ENCODE assay signal across 16 cellular contexts in genomic region chr4:1738410-1738809, GRCh38. TPM values are rescaled to one million over a fixed set of nuclear protein-coding genes. Genes with fewer than 3 reads are reported as not detected.
A peak's percentile ranks its signal among the peaks of the same experiment; 100 is the strongest.
DNase-seq lines count a peak whose midpoint lies in the region; ATAC-seq, FAIRE-seq and TF ChIP-seq lines count a peak whose summit lies in the region.
"Had no signal": no experiment of that assay in that cellular context is flagged by ENCODE, and none has a peak within 500 bp of the region (broad histone marks: within the 10 kb centered on the region; RNA-seq: fewer than 3 reads in every experiment).

No MANE protein-coding gene starts in this region.

- no peaks in the 10 kb centered on the region for H3K9me1 ChIP-seq in K562 (ENCODE audit: control insufficient read depth, insufficient read depth, low read length)

- no peak overlapping the region for H2AFZ ChIP-seq in K562 (ENCODE audit: low read depth, low read length)
- H2AFZ ChIP-seq: GM23248 had no signal

- peaks cover 0 to 88% (median 32%) of the 10 kb centered on the region in 11 experiments; a peak in 14 of 22 replicates for H4K20me1 ChIP-seq in BLaER1 treated with 17β-estradiol and CSF1 and Interleukin-3, amounts not matched to agents 10 nM and 100 nM
- no peaks in the 10 kb centered on the region for H4K20me1 ChIP-seq in K562 (replicated peaks; ENCODE audit: control insufficient read depth, insufficient read depth, low read length)

- H3K27ac ChIP-seq in BLaER1 treated with 17β-estradiol and CSF1 and Interleukin-3, amounts not matched to agents 10 nM and 100 nM, result no peak overlapping the region
- H3K27ac ChIP-seq in K562 (ENCODE audit: extremely low read depth, low read depth, low read length), result no peak overlapping the region
- H3K27ac ChIP-seq: GM23248, KMS-11 had no signal

- in situ Hi-C loops in K562 (cut with MboI), result no loop called here

- intact Hi-C loops in K562 (cut with micrococcal nuclease), result no loop called here

- no peak overlapping the region for H3K4me2 ChIP-seq in BLaER1 treated with 17β-estradiol and CSF1 and Interleukin-3, amounts not matched to agents 10 nM and 100 nM
- no peak overlapping the region for H3K4me2 ChIP-seq in K562 (ENCODE audit: insufficient read depth, low read length)
- H3K4me2 ChIP-seq: KMS-11 had no signal

- CTCF ChIA-PET in K562 (lab: Yijun Ruan, JAX; ENCODE audit: low intra/inter-chr PET ratio), result no interaction called here

- DNase-seq in GM12891 (ENCODE audit: insufficient read length, low spot score), result no peak
- DNase-seq in K562 (ENCODE audit: extremely low read depth in 1 of 4, low spot score in 3 of 4), result no peak
- no peak for DNase-seq in NCI-H69 (lab: John Stamatoyannopoulos, UW)
- no peak for DNase-seq in stimulated activated naive CD4-positive, alpha-beta T cell treated with Interleukin-2 at 50 U/mL for 16 hours (lab: John Stamatoyannopoulos, UW)
- DNase-seq: CD4-positive, alpha-beta memory T cell; DND-41; GM23248; NCI-H1436 treated with DMSO at 0.1 percent for 48 hours; NCI-H2029 treated with DMSO at 0.1 percent for 48 hours; NCI-H510A treated with DMSO at 0.1 percent for 48 hours; SW 1271 had no signal

- H3K9ac ChIP-seq in BLaER1 treated with 17β-estradiol and CSF1 and Interleukin-3, amounts not matched to agents 10 nM and 100 nM, result no peak overlapping the region
- H3K9ac ChIP-seq in K562 (ENCODE audit: insufficient read depth in 1 of 2, low read depth in 2 of 2, low read length in 2 of 2), result no peak overlapping the region
- H3K9ac ChIP-seq: GM23248, KMS-11 had no signal

- ATAC-seq in K562 (no peak), HG02840 (IDR thresholded peaks at IDR 0.05; ENCODE audit: low FRiP score, unreplicated experiment) (no peak)

- TF ChIP-seq RAD21 in K562 (CRISPR knock-in tag; conservative IDR thresholded peaks at IDR 0.05 in 1 of 2, IDR thresholded peaks at IDR 0.05 in 1 of 2), result no peak

- peak; percentile 9 for FAIRE-seq in GM12891 (lab: Jason Lieb, UNC)
- FAIRE-seq in K562 (lab: Jason Lieb, UNC), result no peak
- FAIRE-seq: D721Med, G401.6 had no signal

- BruUV-seq in K562 (replicated peaks; lab: Mats Ljungman, UMichigan), result no TSS peak

- H3K79me2 ChIP-seq in K562 (ENCODE audit: control insufficient read depth, insufficient read depth, low read length), result no peaks in the 10 kb centered on the region

- H3K4me1 ChIP-seq in BLaER1 treated with 17β-estradiol and CSF1 and Interleukin-3, amounts not matched to agents 10 nM and 100 nM, result peaks cover 18 to 33% (median 30%) of the 10 kb centered on the region in 10 experiments
- H3K4me1 ChIP-seq in K562 (replicated peaks in 1 of 2; ENCODE audit: control insufficient read depth in 2 of 2, insufficient read depth in 2 of 2, low read length in 2 of 2), result peaks cover 0 to 12% of the 10 kb centered on the region in 2 experiments; a peak in 1 of 5 replicates

- POLR2A ChIA-PET in K562 (lab: Yijun Ruan, JAX), result no interaction called here

- peak overlapping the region in 6 of 10 experiments; percentile 4 to 36 (median 25); a peak in 5 of 20 replicates for H3K4me3 ChIP-seq in BLaER1 treated with 17β-estradiol and CSF1 and Interleukin-3, amounts not matched to agents 10 nM and 100 nM
- H3K4me3 ChIP-seq in K562, result no peak overlapping the region
- H3K4me3 ChIP-seq: GM23248 had no signal

- TF ChIP-seq POLR2A in GM12891 (IDR thresholded peaks at IDR 0.05; ENCODE audit: low read depth, low read length), result no peak
- no peak for TF ChIP-seq POLR2A in K562 (conservative IDR thresholded peaks at IDR 0.05)

- TF ChIP-seq CTCF in K562 (IDR thresholded peaks at IDR 0.05 in 2 of 3, conservative IDR thresholded peaks at IDR 0.05 in 1 of 3; ENCODE audit: insufficient read depth in 2 of 3, low read depth in 1 of 3, low read length in 3 of 3), result no peak

- H3K9me3 ChIP-seq in BLaER1 treated with 17β-estradiol and CSF1 and Interleukin-3, amounts not matched to agents 10 nM and 100 nM (replicated peaks in 1 of 11), result peaks cover 29 to 48% (median 38%) of the 10 kb centered on the region in 11 experiments
- peaks cover 8% of the 10 kb centered on the region for H3K9me3 ChIP-seq in K562 (replicated peaks; ENCODE audit: control insufficient read depth, insufficient read depth, low read depth, low read length)

- no peak for TF ChIP-seq EP300 in K562 (IDR thresholded peaks at IDR 0.05; ENCODE audit: low read length)

- peaks cover 61 to 100% (median 96%) of the 10 kb centered on the region in 11 experiments for H3K36me3 ChIP-seq in BLaER1 treated with 17β-estradiol and CSF1 and Interleukin-3, amounts not matched to agents 10 nM and 100 nM
- H3K36me3 ChIP-seq in K562 (ENCODE audit: control insufficient read depth, insufficient read depth, low read length), result peaks cover 94% of the 10 kb centered on the region

- no peaks in the 10 kb centered on the region for H3K27me3 ChIP-seq in BLaER1 treated with 17β-estradiol and CSF1 and Interleukin-3, amounts not matched to agents 10 nM and 100 nM
- no peaks in the 10 kb centered on the region for H3K27me3 ChIP-seq in K562 (ENCODE audit: control insufficient read depth in 2 of 2, insufficient read depth in 2 of 2, low read length in 2 of 2)

- 97% methylated on average over 4 of the region's 4 CpGs for WGBS in K562 (ENCODE audit: insufficient coverage, low coverage, missing lambda C conversion rate)

RNA-seq across cellular contexts. Expression of gene TACC3, which starts 17.1 kb away (rescaled TPM):
- 67.9 TPM for polyA plus RNA-seq in GM12891 (2012; ENCODE audit: low read depth, missing spikeins)
- 114 and 225 TPM in 2 replicates for total RNA-seq in K562 (2011; cell fraction: chromatin; rRNA removed; ENCODE audit: low replicate concordance)
- 114 and 126 TPM in 2 replicates for total RNA-seq in K562 (2011; cell fraction: nucleolus; rRNA removed)
- total RNA-seq in K562 (2011; cell fraction: nucleoplasm; rRNA removed), result 94.5 and 103 TPM in 2 replicates
- 66.3 and 80.2 TPM in 2 replicates for total RNA-seq in K562 (2014; rRNA removed)
- 47.1 and 49.7 TPM in 2 replicates for total RNA-seq in K562 (2014; rRNA removed; fragmentation: Illumina TruSeq; extraction: Trizol)
- 52.1 and 55.6 TPM in 2 replicates for total RNA-seq in K562 (2015; rRNA removed; fragmentation: Illumina TruSeq; extraction: Trizol)
- 112 and 122 TPM in 2 replicates for total RNA-seq in K562 (2021)
- polyA plus RNA-seq in K562 (2011; rRNA removed), result 50.3 and 50.8 TPM in 2 replicates
- polyA plus RNA-seq in K562 (2011; cell fraction: cytosol; rRNA removed), result 45.2 and 61.0 TPM in 2 replicates
- 150 and 212 TPM in 2 replicates for polyA plus RNA-seq in K562 (2011; cell fraction: nucleus; rRNA removed)
- 93.9 and 100.0 TPM in 2 replicates for polyA plus RNA-seq in K562 (2012)
- 95.2 and 122 TPM in 2 replicates for polyA plus RNA-seq in K562 (2014; fragmentation: Illumina TruSeq; extraction: Trizol)
- 1 to 10 TPM; 1.9 to 2.8 TPM for polyA plus RNA-seq in K562 (2014; fragmentation: Nextera tagmentation; extraction: Ambion mirVana)
- polyA plus RNA-seq in K562 (2014; rRNA removed), result 90.1 and 102 TPM in 2 replicates
- polyA minus RNA-seq in K562 (2011; rRNA and poly(A)+ RNA removed), result 16.5 and 18.3 TPM in 2 replicates
- polyA minus RNA-seq in K562 (2011; cell fraction: cytosol; rRNA and poly(A)+ RNA removed), result 37.4 and 55.6 TPM in 2 replicates
- polyA minus RNA-seq in K562 (2011; cell fraction: nucleus; rRNA and poly(A)+ RNA removed), result 40.5 and 49.1 TPM in 2 replicates

RNA-seq across cellular contexts. Expression of gene TMEM129, which starts 17.3 kb away (rescaled TPM):
- 10.3 TPM for polyA plus RNA-seq in GM12891 (2012; ENCODE audit: low read depth, missing spikeins)
- total RNA-seq in K562 (2011; cell fraction: chromatin; rRNA removed; ENCODE audit: low replicate concordance), result 25.4 and 79.9 TPM in 2 replicates
- total RNA-seq in K562 (2011; cell fraction: nucleolus; rRNA removed), result 85.2 and 91.1 TPM in 2 replicates
- total RNA-seq in K562 (2011; cell fraction: nucleoplasm; rRNA removed), result 51.7 and 55.1 TPM in 2 replicates
- total RNA-seq in K562 (2014; rRNA removed), result 34.3 and 44.0 TPM in 2 replicates
- total RNA-seq in K562 (2014; rRNA removed; fragmentation: Illumina TruSeq; extraction: Trizol), result 5.8 and 7.8 TPM in 2 replicates
- total RNA-seq in K562 (2015; rRNA removed; fragmentation: Illumina TruSeq; extraction: Trizol), result 18.4 and 20.4 TPM in 2 replicates
- total RNA-seq in K562 (2021), result 40.0 and 40.3 TPM in 2 replicates
- 17.9 and 28.9 TPM in 2 replicates for polyA plus RNA-seq in K562 (2011; rRNA removed)
- polyA plus RNA-seq in K562 (2011; cell fraction: cytosol; rRNA removed), result 37.3 and 93.7 TPM in 2 replicates
- 100 and 135 TPM in 2 replicates for polyA plus RNA-seq in K562 (2011; cell fraction: nucleus; rRNA removed)
- 23.2 and 37.4 TPM in 2 replicates for polyA plus RNA-seq in K562 (2012)
- 18.8 and 24.3 TPM in 2 replicates for polyA plus RNA-seq in K562 (2014; fragmentation: Illumina TruSeq; extraction: Trizol)
- under 1 TPM; 0.34 to 0.53 TPM for polyA plus RNA-seq in K562 (2014; fragmentation: Nextera tagmentation; extraction: Ambion mirVana)
- 42.9 and 47.2 TPM in 2 replicates for polyA plus RNA-seq in K562 (2014; rRNA removed)
- polyA minus RNA-seq in K562 (2011; rRNA and poly(A)+ RNA removed), result 5.4 and 10.2 TPM in 2 replicates
- 23.7 and 31.6 TPM in 2 replicates for polyA minus RNA-seq in K562 (2011; cell fraction: cytosol; rRNA and poly(A)+ RNA removed)
- polyA minus RNA-seq in K562 (2011; cell fraction: nucleus; rRNA and poly(A)+ RNA removed), result 19.1 and 20.1 TPM in 2 replicates

RNA-seq across cellular contexts. Expression of gene SLBP, which starts 26.3 kb away (rescaled TPM):
- polyA plus RNA-seq in GM12891 (2012; ENCODE audit: low read depth, missing spikeins), result 58.6 TPM
- 30.7 and 52.5 TPM in 2 replicates for total RNA-seq in K562 (2011; cell fraction: chromatin; rRNA removed; ENCODE audit: low replicate concordance)
- total RNA-seq in K562 (2011; cell fraction: nucleolus; rRNA removed), result 27.1 and 28.9 TPM in 2 replicates
- 42.8 and 65.1 TPM in 2 replicates for total RNA-seq in K562 (2011; cell fraction: nucleoplasm; rRNA removed)
- total RNA-seq in K562 (2014; rRNA removed) (185 and 221 TPM in 2 replicates), K562 (2014; rRNA removed; fragmentation: Illumina TruSeq; extraction: Trizol) (161 and 175 TPM in 2 replicates), K562 (2015; rRNA removed; fragmentation: Illumina TruSeq; extraction: Trizol) (148 and 164 TPM in 2 replicates), K562 (2021) (123 and 128 TPM in 2 replicates)
- polyA plus RNA-seq in K562 (2011; rRNA removed) (121 and 191 TPM in 2 replicates), K562 (2014; fragmentation: Illumina TruSeq; extraction: Trizol) (171 and 214 TPM in 2 replicates), K562 (2014; fragmentation: Nextera tagmentation; extraction: Ambion mirVana) (10 to 100 TPM; 49.4 to 81.8 TPM), K562 (2014; rRNA removed) (157 and 162 TPM in 2 replicates)
- 86.2 and 92.0 TPM in 2 replicates for polyA plus RNA-seq in K562 (2011; cell fraction: cytosol; rRNA removed)
- polyA plus RNA-seq in K562 (2011; cell fraction: nucleus; rRNA removed), result 39.9 and 51.3 TPM in 2 replicates
- 91.7 and 104 TPM in 2 replicates for polyA plus RNA-seq in K562 (2012)
- 103 and 121 TPM in 2 replicates for polyA minus RNA-seq in K562 (2011; rRNA and poly(A)+ RNA removed)
- 51.2 and 63.8 TPM in 2 replicates for polyA minus RNA-seq in K562 (2011; cell fraction: cytosol; rRNA and poly(A)+ RNA removed)
- 14.9 and 23.8 TPM in 2 replicates for polyA minus RNA-seq in K562 (2011; cell fraction: nucleus; rRNA and poly(A)+ RNA removed)

RNA-seq across cellular contexts. Expression of gene FAM53A, which starts 54.3 kb away (rescaled TPM):
- 0.62 TPM for polyA plus RNA-seq in GM12891 (2012; ENCODE audit: low read depth, missing spikeins)
- total RNA-seq in K562 (2011; cell fraction: chromatin; rRNA removed; ENCODE audit: low replicate concordance), result 3.4 and 8.9 TPM in 2 replicates
- 2.8 and 3.7 TPM in 2 replicates for total RNA-seq in K562 (2011; cell fraction: nucleolus; rRNA removed)
- total RNA-seq in K562 (2011; cell fraction: nucleoplasm; rRNA removed), result 2.1 and 2.4 TPM in 2 replicates
- total RNA-seq in K562 (2014; rRNA removed), result 1.8 and 2.6 TPM in 2 replicates
- total RNA-seq in K562 (2014; rRNA removed; fragmentation: Illumina TruSeq; extraction: Trizol), result 0.76 TPM in 1 of 2 replicates, not detected in the other
- total RNA-seq in K562 (2015; rRNA removed; fragmentation: Illumina TruSeq; extraction: Trizol), result 1.1 TPM in 2 replicates
- total RNA-seq in K562 (2021), result 1.6 and 2.0 TPM in 2 replicates
- polyA plus RNA-seq in K562 (2011; rRNA removed), result 0.53 and 1.3 TPM in 2 replicates
- polyA plus RNA-seq in K562 (2011; cell fraction: cytosol; rRNA removed), result 1.7 and 2.5 TPM in 2 replicates
- polyA plus RNA-seq in K562 (2011; cell fraction: nucleus; rRNA removed), result 1.9 and 2.9 TPM in 2 replicates
- 1.4 and 2.1 TPM in 2 replicates for polyA plus RNA-seq in K562 (2012)
- 0.62 and 1.4 TPM in 2 replicates for polyA plus RNA-seq in K562 (2014; fragmentation: Illumina TruSeq; extraction: Trizol)
- polyA plus RNA-seq in K562 (2014; fragmentation: Nextera tagmentation; extraction: Ambion mirVana), result not detected
- 1.4 and 2.7 TPM in 2 replicates for polyA plus RNA-seq in K562 (2014; rRNA removed)
- 0.45 and 1.1 TPM in 2 replicates for polyA minus RNA-seq in K562 (2011; rRNA and poly(A)+ RNA removed)
- polyA minus RNA-seq in K562 (2011; cell fraction: cytosol; rRNA and poly(A)+ RNA removed), result 2.6 and 3.8 TPM in 2 replicates
- 1.00 and 1.8 TPM in 2 replicates for polyA minus RNA-seq in K562 (2011; cell fraction: nucleus; rRNA and poly(A)+ RNA removed)

RNA-seq across cellular contexts. Expression of gene FGFR3, which starts 54.7 kb away (rescaled TPM):
- 0.04 TPM for polyA plus RNA-seq in GM12891 (2012; ENCODE audit: low read depth, missing spikeins)
- total RNA-seq in K562 (2011; cell fraction: chromatin; rRNA removed; ENCODE audit: low replicate concordance), result 54.4 and 166 TPM in 2 replicates
- total RNA-seq in K562 (2011; cell fraction: nucleolus; rRNA removed), result 200 and 208 TPM in 2 replicates
- 76.8 and 80.7 TPM in 2 replicates for total RNA-seq in K562 (2011; cell fraction: nucleoplasm; rRNA removed)
- total RNA-seq in K562 (2014; rRNA removed) (39.9 and 43.8 TPM in 2 replicates), K562 (2014; rRNA removed; fragmentation: Illumina TruSeq; extraction: Trizol) (6.3 and 6.5 TPM in 2 replicates), K562 (2015; rRNA removed; fragmentation: Illumina TruSeq; extraction: Trizol) (12.7 and 14.1 TPM in 2 replicates), K562 (2021) (47.8 and 60.4 TPM in 2 replicates)
- polyA plus RNA-seq in K562 (2011; rRNA removed) (20.4 and 21.7 TPM in 2 replicates), K562 (2014; fragmentation: Illumina TruSeq; extraction: Trizol) (8.4 and 22.9 TPM in 2 replicates), K562 (2014; fragmentation: Nextera tagmentation; extraction: Ambion mirVana) (1 to 10 TPM; 1.2 to 1.7 TPM), K562 (2014; rRNA removed) (48.9 and 51.5 TPM in 2 replicates)
- polyA plus RNA-seq in K562 (2011; cell fraction: cytosol; rRNA removed), result 18.7 and 54.2 TPM in 2 replicates
- 176 and 334 TPM in 2 replicates for polyA plus RNA-seq in K562 (2011; cell fraction: nucleus; rRNA removed)
- 15.0 and 22.4 TPM in 2 replicates for polyA plus RNA-seq in K562 (2012)
- 3.9 and 9.3 TPM in 2 replicates for polyA minus RNA-seq in K562 (2011; rRNA and poly(A)+ RNA removed)
- 30.2 and 37.6 TPM in 2 replicates for polyA minus RNA-seq in K562 (2011; cell fraction: cytosol; rRNA and poly(A)+ RNA removed)
- polyA minus RNA-seq in K562 (2011; cell fraction: nucleus; rRNA and poly(A)+ RNA removed), result 59.1 and 74.0 TPM in 2 replicates
- polyA plus RNA-seq: CD4-positive, alpha-beta memory T cell had no signal
